In the genomic region with DNA sequence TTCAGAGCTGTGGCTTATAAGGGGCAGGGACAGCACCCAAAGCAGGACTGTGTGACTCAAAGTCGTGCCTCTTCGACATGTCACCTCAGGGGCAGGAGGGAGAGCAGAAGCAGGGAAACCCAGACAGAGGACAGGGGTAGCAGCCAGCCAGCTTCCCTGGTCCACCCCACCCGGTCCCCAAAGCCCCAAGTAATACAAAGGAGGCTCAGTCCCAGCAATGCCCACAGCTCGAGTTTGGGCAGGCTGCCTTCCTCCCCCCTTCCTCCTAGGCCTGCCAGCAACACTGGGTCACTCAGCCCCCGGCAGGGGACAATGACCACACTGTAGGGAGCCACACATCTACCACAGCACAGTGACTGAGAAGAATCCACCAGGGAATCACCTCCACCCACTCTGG, we compare ENCODE assay signal across 1 cellular context.
TF ChIP-seq lines count a peak whose summit lies in the region.

No MANE protein-coding gene starts in this region.

TF ChIP-seq in WTC11, 78 proteins besides CTCF, POLR2A, EP300 and RAD21 (continued from another document):
- TF ChIP-seq, protein P1, sequence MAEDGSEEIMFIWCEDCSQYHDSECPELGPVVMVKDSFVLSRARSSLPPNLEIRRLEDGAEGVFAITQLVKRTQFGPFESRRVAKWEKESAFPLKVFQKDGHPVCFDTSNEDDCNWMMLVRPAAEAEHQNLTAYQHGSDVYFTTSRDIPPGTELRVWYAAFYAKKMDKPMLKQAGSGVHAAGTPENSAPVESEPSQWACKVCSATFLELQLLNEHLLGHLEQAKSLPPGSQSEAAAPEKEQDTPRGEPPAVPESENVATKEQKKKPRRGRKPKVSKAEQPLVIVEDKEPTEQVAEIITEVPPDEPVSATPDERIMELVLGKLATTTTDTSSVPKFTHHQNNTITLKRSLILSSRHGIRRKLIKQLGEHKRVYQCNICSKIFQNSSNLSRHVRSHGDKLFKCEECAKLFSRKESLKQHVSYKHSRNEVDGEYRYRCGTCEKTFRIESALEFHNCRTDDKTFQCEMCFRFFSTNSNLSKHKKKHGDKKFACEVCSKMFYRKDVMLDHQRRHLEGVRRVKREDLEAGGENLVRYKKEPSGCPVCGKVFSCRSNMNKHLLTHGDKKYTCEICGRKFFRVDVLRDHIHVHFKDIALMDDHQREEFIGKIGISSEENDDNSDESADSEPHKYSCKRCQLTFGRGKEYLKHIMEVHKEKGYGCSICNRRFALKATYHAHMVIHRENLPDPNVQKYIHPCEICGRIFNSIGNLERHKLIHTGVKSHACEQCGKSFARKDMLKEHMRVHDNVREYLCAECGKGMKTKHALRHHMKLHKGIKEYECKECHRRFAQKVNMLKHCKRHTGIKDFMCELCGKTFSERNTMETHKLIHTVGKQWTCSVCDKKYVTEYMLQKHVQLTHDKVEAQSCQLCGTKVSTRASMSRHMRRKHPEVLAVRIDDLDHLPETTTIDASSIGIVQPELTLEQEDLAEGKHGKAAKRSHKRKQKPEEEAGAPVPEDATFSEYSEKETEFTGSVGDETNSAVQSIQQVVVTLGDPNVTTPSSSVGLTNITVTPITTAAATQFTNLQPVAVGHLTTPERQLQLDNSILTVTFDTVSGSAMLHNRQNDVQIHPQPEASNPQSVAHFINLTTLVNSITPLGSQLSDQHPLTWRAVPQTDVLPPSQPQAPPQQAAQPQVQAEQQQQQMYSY (CRISPR knock-in tag; IDR thresholded peaks at IDR 0.05) = no peak
- TF ChIP-seq GABPB1 (CRISPR knock-in tag; IDR thresholded peaks at IDR 0.05) (no peak), ZNF263 (CRISPR knock-in tag; IDR thresholded peaks at IDR 0.05; ENCODE audit: low read depth) (no peak), ETV6 (CRISPR knock-in tag; IDR thresholded peaks at IDR 0.05) (no peak), SP1 (CRISPR knock-in tag; conservative IDR thresholded peaks at IDR 0.05) (no peak), FOXJ3 (CRISPR knock-in tag; IDR thresholded peaks at IDR 0.05; ENCODE audit: borderline replicate concordance) (no peak)
- TF ChIP-seq, protein P2, sequence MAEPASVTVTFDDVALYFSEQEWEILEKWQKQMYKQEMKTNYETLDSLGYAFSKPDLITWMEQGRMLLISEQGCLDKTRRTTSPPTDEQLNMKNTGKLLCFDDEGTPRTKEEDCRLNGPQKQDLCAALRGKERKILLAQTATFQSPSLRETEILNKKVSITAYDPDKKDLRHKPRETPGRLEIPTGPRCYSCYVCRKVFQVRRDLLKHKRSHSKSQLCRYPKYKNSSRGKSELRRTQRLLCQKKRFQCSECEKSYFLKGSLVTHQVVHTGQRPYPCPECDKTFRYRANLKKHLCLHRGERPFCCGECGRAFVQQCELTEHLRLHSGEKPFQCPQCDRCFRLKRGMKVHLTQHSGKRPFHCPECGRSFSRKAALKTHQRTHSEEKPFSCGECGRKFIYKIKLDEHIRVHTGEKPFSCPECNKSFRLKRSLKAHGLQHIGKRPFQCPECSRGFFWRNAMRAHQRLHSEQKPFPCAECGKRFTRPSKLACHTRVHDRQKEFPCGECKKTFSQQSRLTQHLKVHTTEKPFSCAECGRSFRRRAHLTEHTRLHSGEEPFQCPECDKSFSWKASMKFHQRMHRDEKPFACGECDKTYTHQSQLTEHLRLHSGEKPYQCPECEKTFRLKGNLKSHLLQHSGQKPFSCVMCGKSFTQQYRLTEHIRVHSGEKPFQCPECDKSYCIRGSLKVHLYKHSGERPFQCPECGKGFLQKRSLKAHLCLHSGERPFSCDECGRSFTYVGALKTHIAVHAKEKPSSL (CRISPR knock-in tag; conservative IDR thresholded peaks at IDR 0.05) = no peak
